14 cellular contexts compared by ENCODE assay signal in the genomic region with DNA sequence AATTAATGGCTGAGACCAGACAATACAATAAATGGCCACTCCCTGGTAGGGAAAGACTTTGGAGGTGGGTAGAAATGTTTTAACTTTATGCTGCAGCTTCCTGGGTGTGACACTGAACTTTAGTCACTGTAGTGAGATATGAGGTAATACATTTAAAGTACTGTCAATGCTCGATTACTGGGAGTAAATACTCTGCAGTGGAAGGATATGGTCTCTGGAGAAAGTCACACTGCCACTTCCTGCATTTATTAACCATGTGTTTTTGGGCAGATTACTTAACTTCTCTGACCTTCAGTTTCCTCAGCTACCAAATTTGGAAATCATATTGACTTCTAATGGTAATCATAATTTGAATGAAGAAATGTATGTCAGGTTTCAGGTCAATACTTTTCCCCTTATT.
DNase-seq lines count a peak whose midpoint lies in the region; ATAC-seq and TF ChIP-seq lines count a peak whose summit lies in the region.
"Had no signal": no experiment of that assay in that cellular context is flagged by ENCODE, and none has a peak within 500 bp of the region (broad histone marks: within the 10 kb centered on the region; RNA-seq: fewer than 3 reads in every experiment).

No MANE protein-coding gene starts in this region.

- H3K4me3 Mint-ChIP-seq in central memory CD8-positive, alpha-beta T cell: no peak overlapping the region
- no peak overlapping the region for H3K4me3 Mint-ChIP-seq in nephron progenitor cell
- H3K4me3 Mint-ChIP-seq: naive thymus-derived CD8-positive, alpha-beta T cell had no signal

- H3K9me3 Mint-ChIP-seq in central memory CD8-positive, alpha-beta T cell: no peaks in the 10 kb centered on the region
- no peaks in the 10 kb centered on the region for H3K9me3 Mint-ChIP-seq in nephron progenitor cell
- H3K9me3 Mint-ChIP-seq: activated naive CD4-positive, alpha-beta T cell treated with anti-CD3 and anti-CD28 coated beads, Interleukin-2, amount 50 U/mL, for 72 hours; naive thymus-derived CD8-positive, alpha-beta T cell had no signal

- H3K36me3 ChIP-seq in Loucy (ENCODE audit: insufficient read depth, low read length) (no peaks in the 10 kb centered on the region), muscle layer of duodenum (ENCODE audit: control insufficient read depth in 1 of 2, insufficient read depth in 2 of 2, low read length in 2 of 2) (no peaks in the 10 kb centered on the region)

- no peaks in the 10 kb centered on the region for H3K27me3 Mint-ChIP-seq in central memory CD8-positive, alpha-beta T cell
- H3K27me3 Mint-ChIP-seq in nephron progenitor cell (ENCODE audit: low read depth, poor library complexity): no peaks in the 10 kb centered on the region
- H3K27me3 Mint-ChIP-seq: naive thymus-derived CD8-positive, alpha-beta T cell had no signal

- H3K9ac ChIP-seq in Loucy (ENCODE audit: low read depth, low read length, poor library complexity, severe bottlenecking): no peak overlapping the region

- peaks cover 2% of the 10 kb centered on the region; the same call in 1 of the 2 replicates for H3F3A ChIP-seq in Loucy (ENCODE audit: low read depth)

- no peaks in the 10 kb centered on the region for H3K9me2 ChIP-seq in Loucy (replicated peaks; ENCODE audit: low read depth, low read length)

- TF ChIP-seq CTCF in Loucy (conservative IDR thresholded peaks at IDR 0.05; ENCODE audit: low read length): no peak
- TF ChIP-seq CTCF in nephron progenitor cell (IDR thresholded peaks at IDR 0.05): no peak

- no peaks in the 10 kb centered on the region for H4K20me1 ChIP-seq in Loucy (ENCODE audit: insufficient read depth, low read length, poor library complexity, severe bottlenecking)

- H3K9me3 ChIP-seq in Loucy (ENCODE audit: insufficient read depth, low read depth, low read length): no peaks in the 10 kb centered on the region
- no peaks in the 10 kb centered on the region for H3K9me3 ChIP-seq in muscle layer of duodenum (ENCODE audit: control insufficient read depth in 1 of 2, low read length in 2 of 2)

- H3K27ac Mint-ChIP-seq in central memory CD8-positive, alpha-beta T cell (ENCODE audit: low read depth): no peak overlapping the region
- H3K27ac Mint-ChIP-seq in nephron progenitor cell: no peak overlapping the region
- H3K27ac Mint-ChIP-seq: activated naive CD4-positive, alpha-beta T cell treated with anti-CD3 and anti-CD28 coated beads, Interleukin-2, amount 50 U/mL, for 72 hours had no signal

- H3K27ac ChIP-seq in muscle layer of duodenum (ENCODE audit: low read length): peak overlapping the region; percentile 5

- H3K27me3 ChIP-seq in Loucy (ENCODE audit: insufficient read depth, low read length, poor library complexity, severe bottlenecking) (no peaks in the 10 kb centered on the region), muscle layer of duodenum (ENCODE audit: low read depth, low read length) (no peaks in the 10 kb centered on the region)

- peaks cover 9% of the 10 kb centered on the region for H3K4me1 Mint-ChIP-seq in central memory CD8-positive, alpha-beta T cell
- H3K4me1 Mint-ChIP-seq in nephron progenitor cell: peaks cover 13% of the 10 kb centered on the region

- H3K4me3 ChIP-seq in Loucy (ENCODE audit: low read length, poor library complexity, severe bottlenecking) (no peak overlapping the region), muscle layer of duodenum (ENCODE audit: low read depth in 1 of 2, low read length in 2 of 2) (no peak overlapping the region)

- peak; percentile 32 for ATAC-seq in central memory CD8-positive, alpha-beta T cell (replicated peaks; ENCODE audit: extremely low read depth, poor library complexity, severe bottlenecking)
- ATAC-seq: activated naive CD4-positive, alpha-beta T cell treated with anti-CD3 and anti-CD28 coated beads, Interleukin-2, amount 50 U/mL, for 72 hours; naive thymus-derived CD8-positive, alpha-beta T cell had no signal

- peaks cover 54% of the 10 kb centered on the region for H3K4me1 ChIP-seq in Loucy (ENCODE audit: insufficient read depth, low read length, poor library complexity, severe bottlenecking)
- peaks cover 8 to 15% of the 10 kb centered on the region in 2 donors for H3K4me1 ChIP-seq in muscle layer of duodenum (ENCODE audit: control insufficient read depth in 1 of 2, insufficient read depth in 2 of 2, low read length in 2 of 2)

- H3K79me2 ChIP-seq in Loucy (ENCODE audit: insufficient read depth, low read length): no peaks in the 10 kb centered on the region

- H3K36me3 Mint-ChIP-seq in central memory CD8-positive, alpha-beta T cell (ENCODE audit: insufficient read depth): no peaks in the 10 kb centered on the region
- no peaks in the 10 kb centered on the region for H3K36me3 Mint-ChIP-seq in nephron progenitor cell (ENCODE audit: low read depth)
- H3K36me3 Mint-ChIP-seq: naive thymus-derived CD8-positive, alpha-beta T cell had no signal

- peak overlapping the region; percentile 5; the same call in 1 of the 2 replicates for H2AFZ ChIP-seq in Loucy (ENCODE audit: low read length)

- peak overlapping the region; percentile 28 for H3K4me2 ChIP-seq in Loucy (ENCODE audit: low read depth, low read length, poor library complexity, severe bottlenecking)

- DNase-seq in CMK (ENCODE audit: low read depth) (peak; percentile 41), nephron progenitor cell (no peak), NCI-H1048 (lab: John Stamatoyannopoulos, UW) (no peak), Ammon's horn (ENCODE audit: low spot score) (no peak), NCI-H526 (lab: John Stamatoyannopoulos, UW) (no peak)
- DNase-seq in central memory CD8-positive, alpha-beta T cell (ENCODE audit: low spot score in 2 of 2): no peak
- DNase-seq: activated CD4-positive, alpha-beta T cell treated with anti-CD3 and anti-CD28 coated beads, Interleukin-2, amount 50 U/mL, for 4 hours; hippocampal formation; naive thymus-derived CD8-positive, alpha-beta T cell; stimulated activated CD4-positive, alpha-beta T cell treated with anti-CD3 and anti-CD28 coated beads, Interleukin-2, amount 100 ng/mL, for 24 hours; substantia nigra had no signal
